In the genomic region with DNA sequence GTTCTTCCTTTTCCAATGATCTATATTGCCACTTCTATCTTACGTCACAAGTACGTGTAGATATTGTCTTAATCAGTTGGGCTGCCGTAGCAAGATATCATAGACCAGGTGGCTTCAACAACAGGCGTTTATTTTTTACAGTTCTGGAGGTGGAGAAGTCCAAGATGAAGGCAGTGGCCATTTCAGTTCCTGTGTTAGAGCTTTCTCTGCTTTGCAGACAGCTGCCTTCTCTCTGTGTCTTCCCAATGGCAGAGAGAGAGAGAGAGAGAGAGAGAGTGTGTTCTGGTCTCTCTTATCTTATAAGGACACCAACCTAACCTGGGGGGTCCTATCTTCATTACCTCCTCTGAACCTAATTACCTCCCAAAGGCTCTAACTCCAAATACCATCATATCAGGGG, we compare ENCODE assay signal across 13 cellular contexts.
"Had no signal": no experiment of that assay in that cellular context is flagged by ENCODE, and none has a peak within 500 bp of the region (broad histone marks: within the 10 kb centered on the region; RNA-seq: fewer than 3 reads in every experiment).

No MANE protein-coding gene starts in this region.

- H3K27ac Mint-ChIP-seq: activated B cell treated with CpG ODN at 0.5 μM for 24 hours, endodermal cell, neural progenitor cell had no signal

- H3K36me3 ChIP-seq: adrenal gland, thoracic aorta had no signal

- DNase-seq: activated B cell treated with CpG ODN at 0.5 μM for 24 hours; activated gamma-delta T cell treated with Interleukin-2 at 50 U/mL for 16 hours; adrenal gland; dorsolateral prefrontal cortex; endodermal cell; heart left ventricle; left cardiac atrium; lower lobe of right lung; sigmoid colon; stimulated activated CD4-positive, alpha-beta T cell treated with anti-CD3 and anti-CD28 coated beads, Interleukin-1b, Interleukin-23, amount 100 ng/mL, for 48 hours had no signal

- H3K27me3 Mint-ChIP-seq: activated B cell treated with CpG ODN at 0.5 μM for 24 hours had no signal

- H3K4me3 Mint-ChIP-seq: activated B cell treated with CpG ODN at 0.5 μM for 24 hours, endodermal cell, neural progenitor cell had no signal

- ATAC-seq: heart left ventricle, left cardiac atrium, lower lobe of right lung, SK-N-SH treated with all-trans-retinoic acid at 6 μM for 48 hours had no signal

- H3K4me3 ChIP-seq: adrenal gland, dorsolateral prefrontal cortex, heart left ventricle, lower lobe of right lung, neural progenitor cell, sigmoid colon, thoracic aorta had no signal

- H3K27ac ChIP-seq: adrenal gland, dorsolateral prefrontal cortex, heart left ventricle, lower lobe of right lung, neural progenitor cell, sigmoid colon, thoracic aorta had no signal

- H3K4me1 ChIP-seq: lower lobe of right lung had no signal

- H3K27me3 ChIP-seq: adrenal gland, dorsolateral prefrontal cortex, heart left ventricle, neural progenitor cell, sigmoid colon had no signal

- H3K9me3 ChIP-seq: adrenal gland, heart left ventricle, lower lobe of right lung, sigmoid colon, thoracic aorta had no signal

- H3K9me3 Mint-ChIP-seq: activated B cell treated with CpG ODN at 0.5 μM for 24 hours, endodermal cell had no signal
